In genomic region chr6:42733867-42734481, GRCh38 we compare ENCODE assay signal across 3 cellular contexts. TPM values are rescaled to one million over a fixed set of nuclear protein-coding genes. Genes with fewer than 3 reads are reported as not detected.
"Had no signal": no experiment of that assay in that cellular context is flagged by ENCODE, and none has a peak within 500 bp of the region (broad histone marks: within the 10 kb centered on the region; RNA-seq: fewer than 3 reads in every experiment).

No MANE protein-coding gene starts in this region.

RNA-seq across cellular contexts. Expression of gene PRPH2, which starts 11.6 kb away (rescaled TPM):
- total RNA-seq: activated CD8-positive, alpha-beta T cell treated with anti-CD3 and anti-CD28 coated beads, Interleukin-2, amount 10 ng/mL, durations not matched to agents 7 days and 5 days; activated T-helper 1 cell treated with anti-CD3 and anti-CD28 coated beads, Interleukin-12 subunit alpha, Interleukin-12 subunit beta, Interleukin-2, Interleukin-4 antibody, amounts not matched to agents 30 ng/mL and 10 ng/mL and 1 ng/mL, durations not matched to agents 14 hours and 24 hours and 36 hours; osteocyte had no signal
